Comparison of ENCODE assay signal across 8 cellular contexts in genomic region chr16:1105888-1106620, GRCh38. TPM values are rescaled to one million over a fixed set of nuclear protein-coding genes. Genes with fewer than 3 reads are reported as not detected.
A peak's percentile ranks its signal among the peaks of the same experiment; 100 is the strongest.
DNase-seq lines count a peak whose midpoint lies in the region; ATAC-seq, FAIRE-seq and TF ChIP-seq lines count a peak whose summit lies in the region.

No MANE protein-coding gene starts in this region.

- peak; percentile 21 to 35 for DNase-seq in AML-193 (lab: John Stamatoyannopoulos, UW)
- DNase-seq in GM18507 (ENCODE audit: extremely low spot score, insufficient read length, low read depth): peak; percentile 39
- peak; percentile 44 for DNase-seq in OCI-LY7 (ENCODE audit: low spot score)
- DNase-seq in activated naive CD4-positive, alpha-beta T cell treated with anti-CD3 and anti-CD28 coated beads for 36 hours: peak; percentile 57
- peak; percentile 50 for DNase-seq in glomerular visceral epithelial cell (ENCODE audit: extremely low spot score)
- DNase-seq in prostate gland (ENCODE audit: low spot score): peak; percentile 73

- no peaks in the 10 kb centered on the region for H4K20me1 ChIP-seq in OCI-LY7 (ENCODE audit: insufficient read depth, low read length)

- TF ChIP-seq POLR2A in prostate gland (IDR thresholded peaks at IDR 0.05): no peak

- H3K27ac ChIP-seq in OCI-LY7 (ENCODE audit: low read depth, low read length, poor library complexity, severe bottlenecking) (no peak overlapping the region), prostate gland (no peak overlapping the region)

- H3K79me2 ChIP-seq in OCI-LY7 (ENCODE audit: insufficient read depth, low read depth, low read length): no peaks in the 10 kb centered on the region

- H3K27me3 Mint-ChIP-seq in activated naive CD4-positive, alpha-beta T cell treated with anti-CD3 and anti-CD28 coated beads for 36 hours (ENCODE audit: low read depth): peaks cover 9% of the 10 kb centered on the region

- H3K27me3 ChIP-seq in prostate gland (replicated peaks; ENCODE audit: insufficient read depth): peaks cover 6% of the 10 kb centered on the region

- H3K9me3 Mint-ChIP-seq in activated naive CD4-positive, alpha-beta T cell treated with anti-CD3 and anti-CD28 coated beads for 36 hours: no peaks in the 10 kb centered on the region

- no peak for FAIRE-seq in GM18507 (lab: Jason Lieb, UNC)

- H3K4me1 Mint-ChIP-seq in activated naive CD4-positive, alpha-beta T cell treated with anti-CD3 and anti-CD28 coated beads for 36 hours (ENCODE audit: low read depth): no peaks in the 10 kb centered on the region

- no peaks in the 10 kb centered on the region for H3K9me3 ChIP-seq in OCI-LY7 (ENCODE audit: low read length)
- no peaks in the 10 kb centered on the region for H3K9me3 ChIP-seq in prostate gland

- TF ChIP-seq CTCF in OCI-LY7 (conservative IDR thresholded peaks at IDR 0.05; ENCODE audit: low read length): peak; percentile 50
- peak; percentile 87 to 97 (median 91) for TF ChIP-seq CTCF in prostate gland (IDR thresholded peaks at IDR 0.05)

- WGBS in prostate gland: 31% methylated on average over 26 of the region's 26 CpGs

- H3K4me1 ChIP-seq in OCI-LY7 (ENCODE audit: insufficient read depth, low read length, poor library complexity, severe bottlenecking): no peaks in the 10 kb centered on the region
- peaks cover 9% of the 10 kb centered on the region for H3K4me1 ChIP-seq in prostate gland (replicated peaks)

- CTCF ChIA-PET in OCI-LY7 (lab: Charles Lee; ENCODE audit: unreplicated experiment): interaction anchor here (0.6 kb wide), 1 partner anchor 284 kb away, joined by 4 read pairs; no protein-coding TSS in a partner anchor
- CTCF ChIA-PET in activated naive CD4-positive, alpha-beta T cell treated with anti-CD3 and anti-CD28 coated beads for 36 hours (lab: Charles Lee): no interaction called here

- POLR2A ChIA-PET in OCI-LY7 (lab: Charles Lee): no interaction called here

- BruUV-seq in OCI-LY7 (replicated peaks; lab: Mats Ljungman, UMichigan): no TSS peak

- no peaks in the 10 kb centered on the region for H3K36me3 Mint-ChIP-seq in activated naive CD4-positive, alpha-beta T cell treated with anti-CD3 and anti-CD28 coated beads for 36 hours (ENCODE audit: low read depth)

- no peak overlapping the region for H3K4me2 ChIP-seq in OCI-LY7 (ENCODE audit: low read length)

- H2AFZ ChIP-seq in OCI-LY7 (ENCODE audit: low read length): no peak overlapping the region

- no peak overlapping the region for H3K27ac Mint-ChIP-seq in activated naive CD4-positive, alpha-beta T cell treated with anti-CD3 and anti-CD28 coated beads for 36 hours

- H3K9me2 ChIP-seq in OCI-LY7 (ENCODE audit: insufficient read depth, low read length): no peaks in the 10 kb centered on the region

- no peaks in the 10 kb centered on the region for H3K36me3 ChIP-seq in OCI-LY7 (ENCODE audit: insufficient read depth, low read length)
- no peaks in the 10 kb centered on the region for H3K36me3 ChIP-seq in prostate gland

- H3K4me3 ChIP-seq in OCI-LY7 (ENCODE audit: low read depth, low read length, poor library complexity, severe bottlenecking) (no peak overlapping the region), prostate gland (no peak overlapping the region)

- ATAC-seq in GM18511 (IDR thresholded peaks at IDR 0.05; ENCODE audit: unreplicated experiment) (no peak), GM21723 (IDR thresholded peaks at IDR 0.05; ENCODE audit: unreplicated experiment) (no peak)

- no peak overlapping the region for H3K4me3 Mint-ChIP-seq in activated naive CD4-positive, alpha-beta T cell treated with anti-CD3 and anti-CD28 coated beads for 36 hours

- intact Hi-C loops in OCI-LY7 (cut with micrococcal nuclease; ENCODE audit: unreplicated experiment): loop anchor here (1.0 kb wide), 1 partner anchor 88 kb away; no protein-coding TSS in a partner anchor
- intact Hi-C loops in activated naive CD4-positive, alpha-beta T cell treated with anti-CD3 and anti-CD28 coated beads for 36 hours (cut with micrococcal nuclease): loop anchor here (2.0 kb wide), 1 partner anchor 89 kb away; no protein-coding TSS in a partner anchor
- intact Hi-C loops in prostate gland (cut with DNase I): loop anchor here (1.0 kb wide), 1 partner anchor 87 kb away; no protein-coding TSS in a partner anchor

RNA-seq across cellular contexts. Expression of gene C1QTNF8, which starts 10.0 kb away (rescaled TPM):
- not detected in 2 replicates for total RNA-seq in OCI-LY7 (2014; rRNA removed; shearing (Covaris generic))
- total RNA-seq in OCI-LY7 (2022): not detected in 2 replicates
- total RNA-seq in activated naive CD4-positive, alpha-beta T cell treated with anti-CD3 and anti-CD28 coated beads for 36 hours: not detected
- under 1 TPM in 1 of 2 donors, not detected in 1; 0.34 TPM for total RNA-seq in prostate gland

RNA-seq across cellular contexts. Expression of gene SSTR5, which starts 33.5 kb away (rescaled TPM):
- total RNA-seq in OCI-LY7 (2014; rRNA removed; shearing (Covaris generic)): not detected in 2 replicates
- not detected in 2 replicates for total RNA-seq in OCI-LY7 (2022)
- total RNA-seq in activated naive CD4-positive, alpha-beta T cell treated with anti-CD3 and anti-CD28 coated beads for 36 hours: not detected
- 1 to 10 TPM; 1.1 to 1.8 TPM for total RNA-seq in prostate gland

RNA-seq across cellular contexts. Expression of gene CACNA1H, which starts 46.9 kb away (rescaled TPM):
- total RNA-seq in OCI-LY7 (2014; rRNA removed; shearing (Covaris generic)): not detected in 2 replicates
- not detected in 2 replicates for total RNA-seq in OCI-LY7 (2022)
- total RNA-seq in activated naive CD4-positive, alpha-beta T cell treated with anti-CD3 and anti-CD28 coated beads for 36 hours: under 1 TPM; 0.50 to 0.84 TPM
- total RNA-seq in prostate gland: 100 to 1,000 TPM in 1 of 2 donors, 10 to 100 TPM in 1; 32.5 to 111 TPM

Comparison
In these comparisons a context has a peak if more than half of its experiments do, and no peak if none do; other contexts are left out.
1. RNA of gene CACNA1H, which starts 46.9 kb away (total RNA-seq): 32.5 to 111 TPM in prostate gland; 0.50 to 0.84 TPM in activated naive CD4-positive, alpha-beta T cell treated with anti-CD3 and anti-CD28 coated beads for 36 hours and not detected in OCI-LY7; every median in the first group is over 10 times any median in the second.
2. Peak in every context shown above with its lines, with median percentiles within 50 percentile points of each other: DNase-seq.